21 cellular contexts compared by ENCODE assay signal in the genomic region with DNA sequence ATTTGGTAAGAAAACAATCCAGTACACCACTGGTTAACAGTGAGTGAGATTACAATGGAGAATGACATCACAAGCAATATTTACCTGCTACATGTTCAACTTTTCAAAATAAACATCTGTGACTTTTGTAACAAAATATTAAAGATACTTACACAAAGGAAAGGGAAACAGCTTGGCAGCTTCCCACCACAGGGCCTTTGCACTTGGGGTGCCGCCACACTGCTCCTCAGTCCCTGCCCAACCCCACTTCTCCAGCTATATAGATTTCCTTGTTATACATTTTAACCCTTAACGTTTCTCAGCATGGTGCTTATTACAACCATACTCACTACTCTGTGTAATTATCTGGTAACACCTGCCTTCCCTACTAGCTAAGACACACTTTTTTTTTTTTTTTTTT. TPM values are rescaled to one million over a fixed set of nuclear protein-coding genes. Genes with fewer than 3 reads are reported as not detected.
DNase-seq lines count a peak whose midpoint lies in the region; ATAC-seq, FAIRE-seq and TF ChIP-seq lines count a peak whose summit lies in the region.
"Had no signal": no experiment of that assay in that cellular context is flagged by ENCODE, and none has a peak within 500 bp of the region (broad histone marks: within the 10 kb centered on the region; RNA-seq: fewer than 3 reads in every experiment).

No MANE protein-coding gene starts in this region.

- H3K27ac Mint-ChIP-seq in osteocyte (ENCODE audit: unreplicated experiment) (peak overlapping the region; percentile 95), WTC11 (no peak overlapping the region)
- H3K27ac Mint-ChIP-seq: CD4-positive, alpha-beta memory T cell; GM23338; HFFc6 had no signal

- H3K4me2 ChIP-seq in K562 (ENCODE audit: insufficient read depth, low read length) = no peak overlapping the region
- H3K4me2 ChIP-seq: A549, GM23338 had no signal

- H3K9me3 Mint-ChIP-seq in osteocyte (ENCODE audit: unreplicated experiment) (no peaks in the 10 kb centered on the region), WTC11 (no peaks in the 10 kb centered on the region)
- H3K9me3 Mint-ChIP-seq: CD4-positive, alpha-beta memory T cell; GM23338; HFFc6 had no signal

- no peak for TF ChIP-seq POLR2A in K562 (conservative IDR thresholded peaks at IDR 0.05)

- DNase-seq in NCI-H1417 (lab: John Stamatoyannopoulos, UW) (peak in 2 of 3 experiments; percentile 15 to 68), NCI-H1417 treated with DMSO at 0.1 percent for 48 hours (lab: John Stamatoyannopoulos, UW) (no peak), K562 (ENCODE audit: extremely low read depth in 1 of 4, low spot score in 3 of 4) (no peak), osteocyte (ENCODE audit: extremely low spot score, unreplicated experiment) (peak; percentile 11), T1000 (lab: John Stamatoyannopoulos, UW) (no peak), WTC11 (ENCODE audit: low spot score) (no peak), NCI-H1105 treated with DMSO at 0.1 percent for 48 hours (lab: John Stamatoyannopoulos, UW) (no peak)
- DNase-seq: AML-193; CD4-positive, alpha-beta memory T cell; DMS153; DMS79; GDM1; HCEC 1CT; HFFc6 had no signal

- no peak for TF ChIP-seq CTCF in HEK293 (tag by site-specific recombination; IDR thresholded peaks at IDR 0.05)
- no peak for TF ChIP-seq CTCF in K562 (IDR thresholded peaks at IDR 0.05 in 2 of 3, conservative IDR thresholded peaks at IDR 0.05 in 1 of 3; ENCODE audit: insufficient read depth in 2 of 3, low read depth in 1 of 3, low read length in 3 of 3)
- no peak for TF ChIP-seq CTCF in osteocyte (IDR thresholded peaks at IDR 0.05)
- TF ChIP-seq CTCF in WTC11 (IDR thresholded peaks at IDR 0.05) = no peak

- BruUV-seq in K562 (replicated peaks; lab: Mats Ljungman, UMichigan) = no TSS peak

- no peak for TF ChIP-seq EP300 in K562 (IDR thresholded peaks at IDR 0.05; ENCODE audit: low read length)

- POLR2A ChIA-PET in HEK293 (lab: Yijun Ruan, JAX) (interaction anchor here (0.7 kb wide), 1 partner anchor 193 kb away, joined by 3 read pairs; no protein-coding TSS in a partner anchor), K562 (lab: Yijun Ruan, JAX) (no interaction called here), WTC11 (lab: Charles Lee) (no interaction called here)

- no peaks in the 10 kb centered on the region for H3K27me3 Mint-ChIP-seq in osteocyte (ENCODE audit: unreplicated experiment)
- no peaks in the 10 kb centered on the region for H3K27me3 Mint-ChIP-seq in WTC11 (ENCODE audit: low read depth)
- H3K27me3 Mint-ChIP-seq: CD4-positive, alpha-beta memory T cell had no signal

- H3K4me1 Mint-ChIP-seq in osteocyte (ENCODE audit: unreplicated experiment) (peaks cover 51% of the 10 kb centered on the region), WTC11 (peaks cover 69% of the 10 kb centered on the region)

- no peaks in the 10 kb centered on the region for H3K9me1 ChIP-seq in K562 (ENCODE audit: control insufficient read depth, insufficient read depth, low read length)

- ATAC-seq in K562 = no peak
- ATAC-seq in WTC11 = no peak
- ATAC-seq: A549, GM23338 had no signal

- TF ChIP-seq RAD21 in K562 (CRISPR knock-in tag; conservative IDR thresholded peaks at IDR 0.05 in 1 of 2, IDR thresholded peaks at IDR 0.05 in 1 of 2) = no peak

- H3K4me1 ChIP-seq in HEK293 (ENCODE audit: control insufficient read depth, insufficient read depth, low read length) (peaks cover 3% of the 10 kb centered on the region; the same call in 1 of the 2 replicates), K562 (replicated peaks in 1 of 2; ENCODE audit: control insufficient read depth in 2 of 2, insufficient read depth in 2 of 2, low read length in 2 of 2) (peaks cover 0 to 2% of the 10 kb centered on the region in 2 experiments; a peak in 1 of 5 replicates)

- no peak overlapping the region for H3K4me3 ChIP-seq in HEK293 (ENCODE audit: low read depth, low read length)
- H3K4me3 ChIP-seq in K562 = no peak overlapping the region
- H3K4me3 ChIP-seq: A549, GM23338 had no signal

- CTCF ChIA-PET in HEK293 (lab: Yijun Ruan, JAX) = interaction anchor here (0.6 to 0.7 kb wide), 2 partner anchors 45 to 820 kb away, joined by 3 to 7 read pairs; no protein-coding TSS in a partner anchor
- CTCF ChIA-PET in K562 (lab: Yijun Ruan, JAX; ENCODE audit: low intra/inter-chr PET ratio) = no interaction called here
- CTCF ChIA-PET in WTC11 (lab: Charles Lee) = interaction anchor here (0.7 kb wide), 1 partner anchor 161 kb away, joined by 3 read pairs; no protein-coding TSS in a partner anchor

- H3K36me3 Mint-ChIP-seq in osteocyte (ENCODE audit: unreplicated experiment) = peaks cover 7% of the 10 kb centered on the region
- no peaks in the 10 kb centered on the region for H3K36me3 Mint-ChIP-seq in WTC11

- H3K4me3 Mint-ChIP-seq in osteocyte (ENCODE audit: unreplicated experiment) (no peak overlapping the region), WTC11 (no peak overlapping the region)
- H3K4me3 Mint-ChIP-seq: GM23338, HFFc6 had no signal

- H3K79me2 ChIP-seq in K562 (ENCODE audit: control insufficient read depth, insufficient read depth, low read length) = peaks cover 81% of the 10 kb centered on the region

- FAIRE-seq in K562 (lab: Jason Lieb, UNC) = no peak
- FAIRE-seq: A549, GM12892, H54 had no signal

- H4K20me1 ChIP-seq in K562 (replicated peaks; ENCODE audit: control insufficient read depth, insufficient read depth, low read length) = peaks cover 21% of the 10 kb centered on the region

- no peaks in the 10 kb centered on the region for H3K36me3 ChIP-seq in HEK293 (ENCODE audit: control insufficient read depth in 2 of 2, insufficient read depth in 1 of 2, low read length in 2 of 2)
- H3K36me3 ChIP-seq in K562 (ENCODE audit: control insufficient read depth, insufficient read depth, low read length) = no peaks in the 10 kb centered on the region

- in situ Hi-C loops in K562 (cut with MboI) = no loop called here

- H3K9ac ChIP-seq in K562 (ENCODE audit: insufficient read depth in 1 of 2, low read depth in 2 of 2, low read length in 2 of 2) = no peak overlapping the region

- H2AFZ ChIP-seq in K562 (ENCODE audit: low read depth, low read length) = no peak overlapping the region
- H2AFZ ChIP-seq: GM23338 had no signal

- intact Hi-C loops in K562 (cut with micrococcal nuclease) = no loop called here

- H3K27me3 ChIP-seq in K562 (ENCODE audit: control insufficient read depth in 2 of 2, insufficient read depth in 2 of 2, low read length in 2 of 2) = no peaks in the 10 kb centered on the region

- H3K27ac ChIP-seq in HEK293 (ENCODE audit: extremely low read depth, low read depth, low read length) (no peak overlapping the region), K562 (ENCODE audit: extremely low read depth, low read depth, low read length) (no peak overlapping the region)
- H3K27ac ChIP-seq: 22Rv1, A549, C4-2B had no signal

- H3K9me3 ChIP-seq in HEK293 (ENCODE audit: control insufficient read depth, insufficient read depth, low read depth, low read length) = no peaks in the 10 kb centered on the region
- no peaks in the 10 kb centered on the region for H3K9me3 ChIP-seq in K562 (replicated peaks; ENCODE audit: control insufficient read depth, insufficient read depth, low read depth, low read length)
- H3K9me3 ChIP-seq: A549 had no signal

- WGBS in K562 (ENCODE audit: insufficient coverage, low coverage, missing lambda C conversion rate) = 55% methylated on average over 2 of the region's 2 CpGs

TF ChIP-seq in HEK293, 187 proteins besides CTCF, POLR2A, EP300 and RAD21 (continues in another document):
- TF ChIP-seq TRIM28 (IDR thresholded peaks at IDR 0.05; ENCODE audit: borderline replicate concordance, low read length) (no peak), ZNF623 (tag by site-specific recombination; IDR thresholded peaks at IDR 0.05) (peak; percentile 92), ZNF544 (tag by site-specific recombination; IDR thresholded peaks at IDR 0.05) (no peak)

TF ChIP-seq in K562, 482 proteins besides CTCF, POLR2A, EP300 and RAD21 (continues in another document):
- TF ChIP-seq MIER1 (IDR thresholded peaks at IDR 0.05; ENCODE audit: low read depth) (no peak), RBM25 (IDR thresholded peaks at IDR 0.05; ENCODE audit: low read depth, low read length, severe bottlenecking) (peak; percentile 62), MEF2A (IDR thresholded peaks at IDR 0.05; ENCODE audit: control insufficient read depth, low read depth, low read length) (no peak)

TF ChIP-seq in WTC11, 78 proteins besides CTCF, POLR2A, EP300 and RAD21:
- TF ChIP-seq ZMAT4 (CRISPR knock-in tag; IDR thresholded peaks at IDR 0.05) (no peak), NFYB (CRISPR knock-in tag; conservative IDR thresholded peaks at IDR 0.05; ENCODE audit: low read depth) (no peak)
TF ChIP-seq in WTC11: peak in this region for 0.

RNA-seq across cellular contexts. Expression of gene KMT5B, which starts 10.9 kb away (rescaled TPM):
- 25.4 and 66.1 TPM in 2 replicates for total RNA-seq in K562 (2011; cell fraction: chromatin; rRNA removed; ENCODE audit: low replicate concordance)
- total RNA-seq in K562 (2011; cell fraction: nucleolus; rRNA removed) = 10.5 and 14.7 TPM in 2 replicates
- total RNA-seq in K562 (2011; cell fraction: nucleoplasm; rRNA removed) = 19.0 and 28.4 TPM in 2 replicates
- 15.5 and 20.8 TPM in 2 replicates for total RNA-seq in K562 (2014; rRNA removed)
- total RNA-seq in K562 (2014; rRNA removed; fragmentation: Illumina TruSeq; extraction: Trizol) = 24.6 and 29.4 TPM in 2 replicates
- 21.3 and 22.0 TPM in 2 replicates for total RNA-seq in K562 (2015; rRNA removed; fragmentation: Illumina TruSeq; extraction: Trizol)
- 22.7 and 24.7 TPM in 2 replicates for total RNA-seq in K562 (2021)
- 18.9 and 20.9 TPM in 2 replicates for polyA plus RNA-seq in K562 (2011; rRNA removed)
- polyA plus RNA-seq in K562 (2011; cell fraction: cytosol; rRNA removed) = 4.5 and 9.3 TPM in 2 replicates
- polyA plus RNA-seq in K562 (2011; cell fraction: nucleus; rRNA removed) = 13.0 and 16.5 TPM in 2 replicates
- polyA plus RNA-seq in K562 (2012) = 18.2 and 21.9 TPM in 2 replicates
- polyA plus RNA-seq in K562 (2014; fragmentation: Illumina TruSeq; extraction: Trizol) = 27.3 and 29.2 TPM in 2 replicates
- 1 to 10 TPM; 7.3 to 7.4 TPM for polyA plus RNA-seq in K562 (2014; fragmentation: Nextera tagmentation; extraction: Ambion mirVana)
- polyA plus RNA-seq in K562 (2014; rRNA removed) = 16.3 and 20.4 TPM in 2 replicates
- 31.7 and 36.9 TPM in 2 replicates for polyA minus RNA-seq in K562 (2011; rRNA and poly(A)+ RNA removed)
- polyA minus RNA-seq in K562 (2011; cell fraction: cytosol; rRNA and poly(A)+ RNA removed) = 9.8 and 10.7 TPM in 2 replicates
- 10.1 and 14.9 TPM in 2 replicates for polyA minus RNA-seq in K562 (2011; cell fraction: nucleus; rRNA and poly(A)+ RNA removed)
- 59.4 and 59.8 TPM in 2 replicates for total RNA-seq in osteocyte
- total RNA-seq in WTC11 (2021) = 39.3 to 43.8 TPM (median 39.8 TPM) in 3 replicates

Comparison
In these comparisons a context has a peak if more than half of its experiments do, and no peak if none do; other contexts are left out.
1. DNase-seq: peak in NCI-H1417 (2 of 3) and osteocyte (single experiment); none in NCI-H1417 treated with DMSO at 0.1 percent for 48 hours (single experiment), K562 (0 of 4), T1000 (single experiment), WTC11 (single experiment) and NCI-H1105 treated with DMSO at 0.1 percent for 48 hours (single experiment).